In the genomic region with DNA sequence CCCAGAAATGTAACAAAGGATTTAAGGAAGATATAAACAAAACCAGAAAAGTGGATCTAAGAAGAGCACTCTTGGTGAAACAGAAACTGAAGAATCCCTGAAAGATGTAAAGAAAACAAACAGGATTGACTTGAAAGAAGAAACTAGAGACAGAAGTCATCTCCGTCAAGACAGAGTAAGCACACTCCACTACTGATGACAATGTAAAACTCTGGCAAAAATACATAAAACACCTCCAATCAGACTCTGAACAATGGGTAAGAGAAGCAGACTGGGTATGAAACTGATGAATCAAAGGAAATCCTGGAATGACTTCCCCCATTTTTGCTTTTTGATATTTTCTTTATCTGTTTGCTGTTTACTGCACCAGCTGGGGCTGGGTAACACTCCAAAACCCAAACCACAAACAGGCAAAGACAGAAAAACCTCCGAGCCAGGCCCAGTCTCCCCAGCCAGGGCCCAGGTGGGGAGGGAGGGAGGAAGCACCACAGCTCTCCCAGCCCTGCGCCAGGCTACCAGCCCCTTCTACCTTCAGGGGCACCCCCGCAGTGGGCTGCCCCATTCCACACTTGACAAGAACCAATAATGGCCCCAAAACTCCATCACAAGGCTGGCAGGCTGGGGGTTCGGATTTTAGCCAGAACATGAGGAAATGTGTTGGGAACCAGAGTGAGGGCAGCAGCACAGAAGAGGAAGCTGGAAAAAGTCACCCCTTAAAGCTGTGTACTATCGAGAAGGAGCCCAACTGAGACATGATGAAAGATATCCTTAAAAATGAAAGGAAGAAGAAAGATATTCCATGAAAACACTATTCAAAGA, we compare ENCODE assay signal across 13 cellular contexts. TPM values are rescaled to one million over a fixed set of nuclear protein-coding genes. Genes with fewer than 3 reads are reported as not detected.
A peak's percentile ranks its signal among the peaks of the same experiment; 100 is the strongest.
DNase-seq lines count a peak whose midpoint lies in the region; ATAC-seq lines count a peak whose summit lies in the region.
"Had no signal": no experiment of that assay in that cellular context is flagged by ENCODE, and none has a peak within 500 bp of the region (broad histone marks: within the 10 kb centered on the region; RNA-seq: fewer than 3 reads in every experiment).

No MANE protein-coding gene starts in this region.

- peaks cover 44% of the 10 kb centered on the region for H3K4me1 Mint-ChIP-seq in activated T-helper 17 cell treated with anti-CD3 and anti-CD28 coated beads, Interleukin-2, amount 50 U/mL, for 72 hours

- no peak overlapping the region for H2BK5ac ChIP-seq in mesenchymal stem cell (ENCODE audit: low read depth, low read length, poor library complexity, severe bottlenecking)

- H3K36me3 Mint-ChIP-seq in activated T-helper 17 cell treated with anti-CD3 and anti-CD28 coated beads, Interleukin-2, amount 50 U/mL, for 72 hours (ENCODE audit: low read depth): peaks cover 8% of the 10 kb centered on the region

- H2BK120ac ChIP-seq in mesenchymal stem cell (ENCODE audit: low read depth, low read length): no peak overlapping the region

- H2BK12ac ChIP-seq in mesenchymal stem cell (ENCODE audit: low read length in 2 of 2): peak overlapping the region in 1 of 2 experiments; percentile 69

- H3K4me3 Mint-ChIP-seq in activated T-helper 17 cell treated with anti-CD3 and anti-CD28 coated beads, Interleukin-2, amount 50 U/mL, for 72 hours: peak overlapping the region; percentile 4
- H3K4me3 Mint-ChIP-seq: T-cell had no signal

- peak overlapping the region; percentile 40 for H4K91ac ChIP-seq in mesenchymal stem cell (ENCODE audit: low read length)

- ATAC-seq in HG02973 (IDR thresholded peaks at IDR 0.05; ENCODE audit: unreplicated experiment) (peak; percentile 62), HG03095 (IDR thresholded peaks at IDR 0.05; ENCODE audit: unreplicated experiment) (no peak), HG02763 (IDR thresholded peaks at IDR 0.05; ENCODE audit: unreplicated experiment) (no peak)
- ATAC-seq in activated T-helper 17 cell treated with anti-CD3 and anti-CD28 coated beads, Interleukin-2, amount 50 U/mL, for 72 hours (replicated peaks): peak; percentile 67
- ATAC-seq: T-cell had no signal

- no peaks in the 10 kb centered on the region for H3K27me3 Mint-ChIP-seq in activated T-helper 17 cell treated with anti-CD3 and anti-CD28 coated beads, Interleukin-2, amount 50 U/mL, for 72 hours
- H3K27me3 Mint-ChIP-seq: T-cell had no signal

- H3K36me3 ChIP-seq in BLaER1: peaks cover 49% of the 10 kb centered on the region
- H3K36me3 ChIP-seq in mesenchymal stem cell (ENCODE audit: control insufficient read depth in 1 of 2, insufficient read depth in 2 of 2, low read depth in 1 of 2, low read length in 2 of 2): peaks cover 0 to 3% of the 10 kb centered on the region in 2 experiments
- H3K36me3 ChIP-seq: uterus had no signal

- intact Hi-C loops in posterior cingulate gyrus (cut with DNase I): no loop called here

- no peak overlapping the region for H3K14ac ChIP-seq in mesenchymal stem cell (ENCODE audit: low read length in 2 of 2)

- peak; percentile 26 for DNase-seq in mesenchymal stem cell
- no peak for DNase-seq in HuH-7 (ENCODE audit: low spot score)
- DNase-seq in posterior cingulate gyrus: no peak
- DNase-seq: cortex of kidney, hypothalamus, NCI-H748 treated with DMSO at 0.1 percent for 48 hours, T-cell, uterus had no signal

- WGBS in mesenchymal stem cell: 92% methylated on average over 1 of the region's 6 CpGs

- H3K27ac Mint-ChIP-seq in activated T-helper 17 cell treated with anti-CD3 and anti-CD28 coated beads, Interleukin-2, amount 50 U/mL, for 72 hours: peak overlapping the region; percentile 79

- H4K8ac ChIP-seq in mesenchymal stem cell (ENCODE audit: low read length): peak overlapping the region; percentile 93

- no peaks in the 10 kb centered on the region for H3K9me3 Mint-ChIP-seq in activated T-helper 17 cell treated with anti-CD3 and anti-CD28 coated beads, Interleukin-2, amount 50 U/mL, for 72 hours

- no peak overlapping the region for H2AFZ ChIP-seq in mesenchymal stem cell (ENCODE audit: low read depth, low read length)

- peaks cover 28% of the 10 kb centered on the region for H3K9me3 ChIP-seq in BLaER1
- no peaks in the 10 kb centered on the region for H3K9me3 ChIP-seq in mesenchymal stem cell (ENCODE audit: control insufficient read depth, low read length)
- H3K9me3 ChIP-seq: uterus had no signal

- peaks cover 40% of the 10 kb centered on the region for H3K79me1 ChIP-seq in mesenchymal stem cell (replicated peaks; ENCODE audit: low read length, poor library complexity, severe bottlenecking)

- H3K27me3 ChIP-seq in BLaER1: no peaks in the 10 kb centered on the region
- H3K27me3 ChIP-seq in mesenchymal stem cell (ENCODE audit: control insufficient read depth in 1 of 2, insufficient read depth in 1 of 2, low read length in 2 of 2): no peaks in the 10 kb centered on the region
- H3K27me3 ChIP-seq: uterus had no signal

- no peak overlapping the region for H3K23ac ChIP-seq in mesenchymal stem cell (ENCODE audit: low read length in 2 of 2)

- H3K18ac ChIP-seq in mesenchymal stem cell (ENCODE audit: low read depth in 1 of 2, low read length in 2 of 2): peak overlapping the region; percentile 52 to 66

- H2BK15ac ChIP-seq in mesenchymal stem cell (ENCODE audit: low read depth, poor library complexity, severe bottlenecking): no peak overlapping the region

- peak overlapping the region; percentile 65 for H2AK5ac ChIP-seq in mesenchymal stem cell (ENCODE audit: low read length, severe bottlenecking)

- H3K4ac ChIP-seq in mesenchymal stem cell (ENCODE audit: low read depth in 1 of 2, low read length in 2 of 2): no peak overlapping the region

- peak overlapping the region; percentile 75 for H3K27ac ChIP-seq in BLaER1
- no peak overlapping the region for H3K27ac ChIP-seq in mesenchymal stem cell (ENCODE audit: low read length, poor library complexity, severe bottlenecking)

- H3K4me3 ChIP-seq in BLaER1 (no peak overlapping the region), mesenchymal stem cell (ENCODE audit: insufficient read depth in 1 of 2, low read depth in 1 of 2, low read length in 2 of 2) (no peak overlapping the region)
- H3K4me3 ChIP-seq: uterus had no signal

- H3K4me2 ChIP-seq in BLaER1: peak overlapping the region; percentile 81
- no peak overlapping the region for H3K4me2 ChIP-seq in mesenchymal stem cell (ENCODE audit: low read length, poor library complexity, severe bottlenecking)

- H3K9ac ChIP-seq in BLaER1 (peak overlapping the region; percentile 59; the same call in 1 of the 2 replicates), mesenchymal stem cell (ENCODE audit: low read length) (peak overlapping the region; percentile 21)

- H4K20me1 ChIP-seq in BLaER1: peaks cover 83% of the 10 kb centered on the region

- H3K4me1 ChIP-seq in BLaER1 (peaks cover 52% of the 10 kb centered on the region), mesenchymal stem cell (ENCODE audit: control insufficient read depth, insufficient read depth, low read depth, low read length) (peaks cover 7% of the 10 kb centered on the region)

RNA-seq across cellular contexts. Expression of a gene that starts 13.3 kb away (rescaled TPM):
- 10 to 100 TPM; 31.3 to 46.4 TPM for total RNA-seq in activated T-helper 17 cell treated with anti-CD3 and anti-CD28 coated beads, Interleukin-2, amount 50 U/mL, for 72 hours
- polyA plus RNA-seq in mesenchymal stem cell (2013, experiment 1 of 2): 10.0 TPM
- polyA plus RNA-seq in mesenchymal stem cell (2013, experiment 2 of 2): 11.2 TPM

Comparison
In these comparisons a context has a peak if more than half of its experiments do, and no peak if none do; other contexts are left out.
1. ATAC-seq: peak in HG02973 (single experiment) and activated T-helper 17 cell treated with anti-CD3 and anti-CD28 coated beads, Interleukin-2, amount 50 U/mL, for 72 hours (single experiment); none in HG03095 (single experiment) and HG02763 (single experiment).